ENCODE assay signal across 18 cellular contexts in genomic region chr19:27833031-27833430, GRCh38.
"Had no signal": no experiment of that assay in that cellular context is flagged by ENCODE, and none has a peak within 500 bp of the region (broad histone marks: within the 10 kb centered on the region; RNA-seq: fewer than 3 reads in every experiment).

No MANE protein-coding gene starts in this region.

- H3K27me3 Mint-ChIP-seq: activated CD4-positive, alpha-beta T cell treated with anti-CD3 and anti-CD28 coated beads, Interleukin-2, amount 10 ng/mL, durations not matched to agents 24 days and 14 days; natural killer cell treated with Interleukin-12 subunit alpha and Interleukin-12 subunit beta and Interleukin-15 and Interleukin-18, amount 100 ng/mL, for 72 hours had no signal

- H3K27ac Mint-ChIP-seq: activated CD4-positive, alpha-beta T cell treated with anti-CD3 and anti-CD28 coated beads, Interleukin-2, amount 10 ng/mL, durations not matched to agents 24 days and 14 days; activated naive CD4-positive, alpha-beta T cell treated with anti-CD3 and anti-CD28 coated beads, Interleukin-2, amount 50 U/mL, for 72 hours; natural killer cell treated with Interleukin-12 subunit alpha and Interleukin-12 subunit beta and Interleukin-15 and Interleukin-18, amount 100 ng/mL, for 72 hours; stimulated activated effector memory CD8-positive, alpha-beta T cell treated with anti-CD3 and anti-CD28 coated beads, Interleukin-12 subunit alpha, Interleukin-12 subunit beta, amount 100 ng/mL, for 72 hours had no signal

- H3K27me3 ChIP-seq: adrenal gland, gastrocnemius medialis, neutrophil, pancreas, right lobe of liver, stomach had no signal

- H3K4me1 Mint-ChIP-seq: activated CD4-positive, alpha-beta T cell treated with anti-CD3 and anti-CD28 coated beads, Interleukin-2, amount 10 ng/mL, durations not matched to agents 24 days and 14 days; stimulated activated effector memory CD8-positive, alpha-beta T cell treated with anti-CD3 and anti-CD28 coated beads, Interleukin-12 subunit alpha, Interleukin-12 subunit beta, amount 100 ng/mL, for 72 hours had no signal

- H3K4me3 ChIP-seq: adrenal gland, gastrocnemius medialis, pancreas, right lobe of liver, stomach had no signal

- H3K36me3 Mint-ChIP-seq: stimulated activated effector memory CD8-positive, alpha-beta T cell treated with anti-CD3 and anti-CD28 coated beads, Interleukin-12 subunit alpha, Interleukin-12 subunit beta, amount 100 ng/mL, for 72 hours had no signal

- DNase-seq: activated CD4-positive, alpha-beta T cell treated with anti-CD3 and anti-CD28 coated beads, Interleukin-2, amount 10 ng/mL, durations not matched to agents 24 days and 14 days; activated CD4-positive, CD25-positive, alpha-beta regulatory T cell; activated CD8-positive, alpha-beta memory T cell treated with anti-CD3 and anti-CD28 coated beads, Interleukin-2, amount 50 U/mL, for 48 hours; activated gamma-delta T cell treated with Interleukin-2 at 50 U/mL for 16 hours; adrenal gland; gastrocnemius medialis; mesendoderm; pancreas; right lobe of liver; stimulated activated CD4-positive, alpha-beta T cell treated with anti-CD3 and anti-CD28 coated beads, Interleukin-4, amount 100 ng/mL, for 24 hours; stomach; T-helper 1 cell; T-helper 9 cell; trophoblast cell had no signal

- H3K27ac ChIP-seq: adrenal gland, gastrocnemius medialis, neutrophil, pancreas, right lobe of liver, stomach had no signal

- H3K36me3 ChIP-seq: adrenal gland, gastrocnemius medialis, neutrophil, pancreas, right lobe of liver, stomach had no signal

- ATAC-seq: activated naive CD4-positive, alpha-beta T cell treated with anti-CD3 and anti-CD28 coated beads, Interleukin-2, amount 50 U/mL, for 72 hours; gastrocnemius medialis; natural killer cell treated with Interleukin-12 subunit alpha and Interleukin-12 subunit beta and Interleukin-15 and Interleukin-18, amount 100 ng/mL, for 72 hours; pancreas; right lobe of liver; stimulated activated effector memory CD8-positive, alpha-beta T cell treated with anti-CD3 and anti-CD28 coated beads, Interleukin-12 subunit alpha, Interleukin-12 subunit beta, amount 100 ng/mL, for 72 hours had no signal

- H3K9me3 ChIP-seq: adrenal gland, gastrocnemius medialis, neutrophil, pancreas, right lobe of liver, stomach had no signal

- H3K4me3 Mint-ChIP-seq: activated CD4-positive, alpha-beta T cell treated with anti-CD3 and anti-CD28 coated beads, Interleukin-2, amount 10 ng/mL, durations not matched to agents 24 days and 14 days; natural killer cell treated with Interleukin-12 subunit alpha and Interleukin-12 subunit beta and Interleukin-15 and Interleukin-18, amount 100 ng/mL, for 72 hours; stimulated activated effector memory CD8-positive, alpha-beta T cell treated with anti-CD3 and anti-CD28 coated beads, Interleukin-12 subunit alpha, Interleukin-12 subunit beta, amount 100 ng/mL, for 72 hours had no signal

- H3K4me1 ChIP-seq: adrenal gland, gastrocnemius medialis, pancreas, right lobe of liver, stomach had no signal
